8 cellular contexts compared by ENCODE assay signal in the genomic region with DNA sequence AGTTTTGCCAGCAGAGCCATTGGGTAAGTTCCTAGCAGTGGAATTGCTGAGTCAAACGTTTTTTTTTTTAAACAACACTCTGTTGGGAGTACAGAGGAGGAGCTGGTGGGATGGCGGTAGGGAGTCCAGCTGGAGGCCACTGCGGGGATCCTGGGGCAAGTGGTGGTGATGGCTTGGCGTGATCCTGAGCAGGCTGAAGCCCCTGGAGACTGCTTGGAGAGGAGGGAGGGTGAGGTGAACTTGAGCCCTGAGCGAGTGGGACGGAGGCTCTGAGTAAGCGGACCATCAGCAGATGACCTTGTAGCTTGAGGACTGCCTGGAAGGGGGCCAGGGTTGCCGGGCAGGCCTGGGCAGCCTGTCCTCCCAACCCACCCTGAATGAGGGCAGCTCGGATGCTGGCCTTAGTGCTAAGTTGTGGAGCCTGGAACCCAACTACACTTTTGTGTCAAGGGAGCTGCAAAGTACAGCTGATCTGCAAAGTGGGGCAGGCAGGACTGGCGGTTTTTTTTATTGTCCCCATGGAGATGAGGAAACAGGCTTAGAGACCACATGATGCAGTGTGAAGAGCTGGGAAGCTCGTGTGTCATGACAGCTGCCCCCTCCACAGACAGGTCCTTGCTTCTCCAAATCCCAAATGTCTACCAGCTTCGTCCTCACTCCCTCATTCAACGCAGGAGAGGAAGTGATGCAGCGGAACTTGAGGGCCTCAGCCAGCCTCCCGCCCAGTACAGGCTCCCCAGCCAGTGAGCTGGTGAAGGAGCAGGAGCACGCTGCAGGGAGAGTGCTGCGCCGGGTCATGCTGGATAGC. TPM values are rescaled to one million over a fixed set of nuclear protein-coding genes. Genes with fewer than 3 reads are reported as not detected.
DNase-seq lines count a peak whose midpoint lies in the region; ATAC-seq and TF ChIP-seq lines count a peak whose summit lies in the region.

No MANE protein-coding gene starts in this region.

- H3K9me3 Mint-ChIP-seq in CD4-positive, CD25-positive, alpha-beta regulatory T cell, result peaks cover 0 to 2% (median 0%) of the 10 kb centered on the region in 7 donors
- no peaks in the 10 kb centered on the region for H3K9me3 Mint-ChIP-seq in osteocyte (ENCODE audit: unreplicated experiment)

- H3K9me3 ChIP-seq in CD4-positive, CD25-positive, alpha-beta regulatory T cell (ENCODE audit: control insufficient read depth in 2 of 2, low read length in 2 of 2), result no peaks in the 10 kb centered on the region
- no peaks in the 10 kb centered on the region for H3K9me3 ChIP-seq in SK-N-MC (ENCODE audit: low read depth, low read length)

- H3K27me3 ChIP-seq in CD4-positive, CD25-positive, alpha-beta regulatory T cell (ENCODE audit: control insufficient read depth, insufficient read depth, low read length), result no peaks in the 10 kb centered on the region

- TF ChIP-seq CTCF in fibroblast of villous mesenchyme (IDR thresholded peaks at IDR 0.05; ENCODE audit: insufficient read depth, low read depth, low read length), result no peak
- TF ChIP-seq CTCF in osteocyte (IDR thresholded peaks at IDR 0.05), result no peak

- no peak for DNase-seq in CD4-positive, CD25-positive, alpha-beta regulatory T cell
- DNase-seq in SK-N-MC (ENCODE audit: low read depth, low spot score) (no peak), fibroblast of villous mesenchyme (ENCODE audit: low read depth) (peak; percentile 69), osteocyte (ENCODE audit: extremely low spot score, unreplicated experiment) (no peak), NCI-H345 (lab: John Stamatoyannopoulos, UW) (no peak), NCI-H187 (lab: John Stamatoyannopoulos, UW) (no peak)

- no peak for ATAC-seq in CD4-positive, CD25-positive, alpha-beta regulatory T cell (ENCODE audit: low read depth in 2 of 2)
- ATAC-seq in HG03469 (IDR thresholded peaks at IDR 0.05; ENCODE audit: unreplicated experiment), result no peak
- no peak for ATAC-seq in HG02884 (IDR thresholded peaks at IDR 0.05; ENCODE audit: unreplicated experiment)

- H3K36me3 ChIP-seq in CD4-positive, CD25-positive, alpha-beta regulatory T cell (ENCODE audit: control insufficient read depth, insufficient read depth, low read length), result peaks cover 62% of the 10 kb centered on the region
- peaks cover 45% of the 10 kb centered on the region for H3K36me3 ChIP-seq in SK-N-MC (ENCODE audit: insufficient read depth, low read length)

- no peak overlapping the region for H3K27ac ChIP-seq in CD4-positive, CD25-positive, alpha-beta regulatory T cell (ENCODE audit: insufficient read depth, low read length, poor library complexity, severe bottlenecking)
- H3K27ac ChIP-seq in SK-N-MC, result peak overlapping the region; percentile 80

- peak overlapping the region in 2 of 3 donors; percentile 38 to 71 for H3K27ac Mint-ChIP-seq in CD4-positive, CD25-positive, alpha-beta regulatory T cell
- peak overlapping the region; percentile 78 for H3K27ac Mint-ChIP-seq in osteocyte (ENCODE audit: unreplicated experiment)

- H3K4me3 Mint-ChIP-seq in CD4-positive, CD25-positive, alpha-beta regulatory T cell, result no peak overlapping the region
- no peak overlapping the region for H3K4me3 Mint-ChIP-seq in osteocyte (ENCODE audit: unreplicated experiment)

- peaks cover 42% of the 10 kb centered on the region for H3K36me3 Mint-ChIP-seq in CD4-positive, CD25-positive, alpha-beta regulatory T cell
- peaks cover 32% of the 10 kb centered on the region for H3K36me3 Mint-ChIP-seq in osteocyte (ENCODE audit: unreplicated experiment)

- H3K9ac ChIP-seq in SK-N-MC (ENCODE audit: insufficient read length), result peak overlapping the region; percentile 37

- no peaks in the 10 kb centered on the region for H3K4me1 ChIP-seq in CD4-positive, CD25-positive, alpha-beta regulatory T cell (ENCODE audit: control insufficient read depth, insufficient read depth, low read length, poor library complexity, severe bottlenecking)

- H3K4me1 Mint-ChIP-seq in CD4-positive, CD25-positive, alpha-beta regulatory T cell, result peaks cover 0 to 9% (median 3%) of the 10 kb centered on the region in 4 donors
- peaks cover 21% of the 10 kb centered on the region for H3K4me1 Mint-ChIP-seq in osteocyte (ENCODE audit: unreplicated experiment)

- H3K27me3 Mint-ChIP-seq in CD4-positive, CD25-positive, alpha-beta regulatory T cell, result no peaks in the 10 kb centered on the region
- no peaks in the 10 kb centered on the region for H3K27me3 Mint-ChIP-seq in osteocyte (ENCODE audit: unreplicated experiment)

- H3K4me3 ChIP-seq in CD4-positive, CD25-positive, alpha-beta regulatory T cell (ENCODE audit: low read depth, low read length), result no peak overlapping the region
- no peak overlapping the region for H3K4me3 ChIP-seq in SK-N-MC
- H3K4me3 ChIP-seq in fibroblast of villous mesenchyme (ENCODE audit: low read depth, low read length), result no peak overlapping the region

RNA-seq across cellular contexts. Expression of a gene that starts 20.2 kb away (rescaled TPM):
- total RNA-seq in CD4-positive, CD25-positive, alpha-beta regulatory T cell, result 34.5 TPM
- 10 to 100 TPM; 62.0 to 66.7 (median 65.3) TPM for polyA plus RNA-seq in CD4-positive, CD25-positive, alpha-beta regulatory T cell
- 78.9 and 79.5 TPM in 2 replicates for total RNA-seq in fibroblast of villous mesenchyme
- 73.7 and 78.2 TPM in 2 replicates for total RNA-seq in osteocyte

RNA-seq across cellular contexts. Expression of a gene that starts 20.4 kb away (rescaled TPM):
- total RNA-seq in CD4-positive, CD25-positive, alpha-beta regulatory T cell, result 3.7 TPM
- polyA plus RNA-seq in CD4-positive, CD25-positive, alpha-beta regulatory T cell, result 1 to 10 TPM; 1.1 to 4.8 (median 3.1) TPM
- total RNA-seq in fibroblast of villous mesenchyme (3.5 and 4.3 TPM in 2 replicates), osteocyte (10.7 and 12.4 TPM in 2 replicates)
